23 cellular contexts compared by ENCODE assay signal in genomic region chr4:169906104-169906503, GRCh38.
DNase-seq lines count a peak whose midpoint lies in the region; ATAC-seq and TF ChIP-seq lines count a peak whose summit lies in the region.
"Had no signal": no experiment of that assay in that cellular context is flagged by ENCODE, and none has a peak within 500 bp of the region (broad histone marks: within the 10 kb centered on the region; RNA-seq: fewer than 3 reads in every experiment).

No MANE protein-coding gene starts in this region.

- no peaks in the 10 kb centered on the region for H3K27me3 Mint-ChIP-seq in activated T-cell treated with anti-CD3 and anti-CD28 coated beads, Interleukin-2, amount 50 U/mL, for 4 hours (ENCODE audit: low read depth)
- H3K27me3 Mint-ChIP-seq: B cell had no signal

- DNase-seq in NB4 (ENCODE audit: low read depth), result peak; percentile 9
- peak; percentile 41 for DNase-seq in amniotic epithelial cell (ENCODE audit: low read depth)
- DNase-seq in left lobe of liver (ENCODE audit: low spot score), result peak; percentile 76
- DNase-seq in omental fat pad (ENCODE audit: low spot score), result no peak
- DNase-seq in ACHN, result no peak
- no peak for DNase-seq in activated T-cell treated with anti-CD3 and anti-CD28 coated beads, Interleukin-2, amount 50 U/mL, for 4 hours
- no peak for DNase-seq in GM19238 (ENCODE audit: insufficient read length, low spot score)
- DNase-seq: CD8-positive, alpha-beta memory T cell; DMS 273 treated with DMSO at 0.1 percent for 48 hours; DMS79; GF-D8; HCEC 1CT; IMR-90; KG1; NCI-H1105 treated with DMSO at 0.1 percent for 48 hours; NCI-H146; NCI-H1930; NCI-H446; NCI-H524 treated with DMSO at 0.1 percent for 48 hours; NCI-H774; PC-3 had no signal

- no peak overlapping the region for H3K4me3 Mint-ChIP-seq in activated T-cell treated with anti-CD3 and anti-CD28 coated beads, Interleukin-2, amount 50 U/mL, for 4 hours
- H3K4me3 Mint-ChIP-seq: B cell; CD8-positive, alpha-beta memory T cell had no signal

- peak; percentile 65 for ATAC-seq in left lobe of liver
- peak; percentile 38 for ATAC-seq in omental fat pad (ENCODE audit: low FRiP score)
- no peak for ATAC-seq in activated T-cell treated with anti-CD3 and anti-CD28 coated beads, Interleukin-2, amount 50 U/mL, for 4 hours
- no peak for ATAC-seq in SK-N-SH treated with all-trans-retinoic acid at 6 μM for 48 hours
- ATAC-seq: PC-3 had no signal

- no peak for TF ChIP-seq POLR2A in NB4 (IDR thresholded peaks at IDR 0.05; ENCODE audit: extremely low read depth, insufficient read length)

- no peak overlapping the region for H3K4me3 ChIP-seq in NB4 (ENCODE audit: low read depth, low read length)

- no peaks in the 10 kb centered on the region for H3K4me1 Mint-ChIP-seq in activated T-cell treated with anti-CD3 and anti-CD28 coated beads, Interleukin-2, amount 50 U/mL, for 4 hours (ENCODE audit: low read depth)
- H3K4me1 Mint-ChIP-seq: B cell; CD8-positive, alpha-beta memory T cell had no signal

- in situ Hi-C loops in ACHN (cut with HindIII; ENCODE audit: low pct_ligation_motif_present, low pct_unique_long_range_greater_than_20kb, low sequenced_read_pairs), result no loop called here

- TF ChIP-seq CTCF in NB4 (IDR thresholded peaks at IDR 0.05; ENCODE audit: low read depth, low read length) (no peak), omental fat pad (IDR thresholded peaks at IDR 0.05) (no peak)

- H3K9me3 Mint-ChIP-seq in activated T-cell treated with anti-CD3 and anti-CD28 coated beads, Interleukin-2, amount 50 U/mL, for 4 hours, result no peaks in the 10 kb centered on the region
- H3K9me3 Mint-ChIP-seq: CD8-positive, alpha-beta memory T cell had no signal

- H3K36me3 Mint-ChIP-seq in activated T-cell treated with anti-CD3 and anti-CD28 coated beads, Interleukin-2, amount 50 U/mL, for 4 hours (ENCODE audit: insufficient read depth), result no peaks in the 10 kb centered on the region
- H3K36me3 Mint-ChIP-seq: CD8-positive, alpha-beta memory T cell had no signal

TF ChIP-seq in SK-N-SH treated with all-trans-retinoic acid at 6 μM for 48 hours, 23 proteins besides CTCF, POLR2A, EP300 and RAD21:
- TF ChIP-seq ISL1 (CRISPR knock-in tag; IDR thresholded peaks at IDR 0.05), result no peak
- no peak for TF ChIP-seq ZC3H10 (CRISPR knock-in tag; IDR thresholded peaks at IDR 0.05)
- no peak for TF ChIP-seq BACH2 (CRISPR knock-in tag; IDR thresholded peaks at IDR 0.05; ENCODE audit: borderline replicate concordance)
- no peak for TF ChIP-seq PATZ1 (CRISPR knock-in tag; IDR thresholded peaks at IDR 0.05; ENCODE audit: borderline replicate concordance)
- TF ChIP-seq ZFP3 (CRISPR knock-in tag; IDR thresholded peaks at IDR 0.05), result no peak
- TF ChIP-seq TOX (CRISPR knock-in tag; IDR thresholded peaks at IDR 0.05; ENCODE audit: borderline replicate concordance), result no peak
- TF ChIP-seq, protein P1, sequence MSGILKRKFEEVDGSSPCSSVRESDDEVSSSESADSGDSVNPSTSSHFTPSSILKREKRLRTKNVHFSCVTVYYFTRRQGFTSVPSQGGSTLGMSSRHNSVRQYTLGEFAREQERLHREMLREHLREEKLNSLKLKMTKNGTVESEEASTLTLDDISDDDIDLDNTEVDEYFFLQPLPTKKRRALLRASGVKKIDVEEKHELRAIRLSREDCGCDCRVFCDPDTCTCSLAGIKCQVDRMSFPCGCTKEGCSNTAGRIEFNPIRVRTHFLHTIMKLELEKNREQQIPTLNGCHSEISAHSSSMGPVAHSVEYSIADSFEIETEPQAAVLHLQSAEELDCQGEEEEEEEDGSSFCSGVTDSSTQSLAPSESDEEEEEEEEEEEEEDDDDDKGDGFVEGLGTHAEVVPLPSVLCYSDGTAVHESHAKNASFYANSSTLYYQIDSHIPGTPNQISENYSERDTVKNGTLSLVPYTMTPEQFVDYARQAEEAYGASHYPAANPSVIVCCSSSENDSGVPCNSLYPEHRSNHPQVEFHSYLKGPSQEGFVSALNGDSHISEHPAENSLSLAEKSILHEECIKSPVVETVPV (CRISPR knock-in tag; IDR thresholded peaks at IDR 0.05), result no peak
- TF ChIP-seq PPARA (CRISPR knock-in tag; IDR thresholded peaks at IDR 0.05; ENCODE audit: borderline replicate concordance), result no peak
- no peak for TF ChIP-seq CSDC2 (CRISPR knock-in tag; IDR thresholded peaks at IDR 0.05)
- TF ChIP-seq GLIS3 (CRISPR knock-in tag; IDR thresholded peaks at IDR 0.05), result no peak
- TF ChIP-seq ZNF565 (CRISPR knock-in tag; conservative IDR thresholded peaks at IDR 0.05; ENCODE audit: low read depth), result no peak
- no peak for TF ChIP-seq ESRRG (CRISPR knock-in tag; IDR thresholded peaks at IDR 0.05)
- TF ChIP-seq ZNF70 (CRISPR knock-in tag; IDR thresholded peaks at IDR 0.05), result no peak
- TF ChIP-seq TCF4 (CRISPR knock-in tag; IDR thresholded peaks at IDR 0.05; ENCODE audit: borderline replicate concordance), result no peak
- TF ChIP-seq POU6F1 (CRISPR knock-in tag; IDR thresholded peaks at IDR 0.05; ENCODE audit: borderline replicate concordance, low read depth), result no peak
- no peak for TF ChIP-seq ZFP30 (CRISPR knock-in tag; IDR thresholded peaks at IDR 0.05)
- TF ChIP-seq, protein P2, sequence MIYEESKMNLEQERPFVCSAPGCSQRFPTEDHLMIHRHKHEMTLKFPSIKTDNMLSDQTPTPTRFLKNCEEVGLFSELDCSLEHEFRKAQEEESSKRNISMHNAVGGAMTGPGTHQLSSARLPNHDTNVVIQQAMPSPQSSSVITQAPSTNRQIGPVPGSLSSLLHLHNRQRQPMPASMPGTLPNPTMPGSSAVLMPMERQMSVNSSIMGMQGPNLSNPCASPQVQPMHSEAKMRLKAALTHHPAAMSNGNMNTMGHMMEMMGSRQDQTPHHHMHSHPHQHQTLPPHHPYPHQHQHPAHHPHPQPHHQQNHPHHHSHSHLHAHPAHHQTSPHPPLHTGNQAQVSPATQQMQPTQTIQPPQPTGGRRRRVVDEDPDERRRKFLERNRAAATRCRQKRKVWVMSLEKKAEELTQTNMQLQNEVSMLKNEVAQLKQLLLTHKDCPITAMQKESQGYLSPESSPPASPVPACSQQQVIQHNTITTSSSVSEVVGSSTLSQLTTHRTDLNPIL (CRISPR knock-in tag; IDR thresholded peaks at IDR 0.05; ENCODE audit: low read depth), result no peak
- TF ChIP-seq SNAI2 (CRISPR knock-in tag; IDR thresholded peaks at IDR 0.05), result no peak
- TF ChIP-seq ARNTL (CRISPR knock-in tag; IDR thresholded peaks at IDR 0.05; ENCODE audit: borderline replicate concordance, low read depth), result no peak

Comparison
In these comparisons a context has a peak if more than half of its experiments do, and no peak if none do; other contexts are left out.
1. DNase-seq: peak in NB4 (single experiment), amniotic epithelial cell (single experiment) and left lobe of liver (single experiment); none in omental fat pad (single experiment), ACHN (single experiment), activated T-cell treated with anti-CD3 and anti-CD28 coated beads, Interleukin-2, amount 50 U/mL, for 4 hours (single experiment) and GM19238 (single experiment).
2. ATAC-seq: peak in left lobe of liver (single experiment) and omental fat pad (single experiment); none in activated T-cell treated with anti-CD3 and anti-CD28 coated beads, Interleukin-2, amount 50 U/mL, for 4 hours (0 of 2) and SK-N-SH treated with all-trans-retinoic acid at 6 μM for 48 hours (single experiment).